Comparison of ENCODE assay signal across 18 cellular contexts in genomic region chr11:5336331-5336730, GRCh38. TPM values are rescaled to one million over a fixed set of nuclear protein-coding genes. Genes with fewer than 3 reads are reported as not detected.
"Had no signal": no experiment of that assay in that cellular context is flagged by ENCODE, and none has a peak within 500 bp of the region (broad histone marks: within the 10 kb centered on the region; RNA-seq: fewer than 3 reads in every experiment).

No MANE protein-coding gene starts in this region.

- H3K27ac Mint-ChIP-seq: activated CD8-positive, alpha-beta memory T cell treated with anti-CD3 and anti-CD28 coated beads, Interleukin-2, amount 10 ng/mL, durations not matched to agents 7 days and 5 days; activated naive CD8-positive, alpha-beta T cell; activated T-cell treated with anti-CD3 and anti-CD28 coated beads, Interleukin-2, amount 50 U/mL, for 24 hours; naive thymus-derived CD4-positive, alpha-beta T cell; T-helper 17 cell had no signal

- H3K4me1 Mint-ChIP-seq: activated CD8-positive, alpha-beta memory T cell treated with anti-CD3 and anti-CD28 coated beads, Interleukin-2, amount 10 ng/mL, durations not matched to agents 7 days and 5 days; naive thymus-derived CD4-positive, alpha-beta T cell; T-helper 17 cell had no signal

- H3K27me3 ChIP-seq: neutrophil, uterus had no signal

- ATAC-seq: activated CD4-positive, CD25-positive, alpha-beta regulatory T cell treated with anti-CD3 and anti-CD28 coated beads, Interleukin-2, amount 50 U/mL, for 24 hours; activated CD8-positive, alpha-beta memory T cell treated with anti-CD3 and anti-CD28 coated beads, Interleukin-2, amount 10 ng/mL, durations not matched to agents 7 days and 5 days; left colon; naive thymus-derived CD4-positive, alpha-beta T cell; T-helper 17 cell had no signal

- DNase-seq: activated CD8-positive, alpha-beta memory T cell treated with anti-CD3 and anti-CD28 coated beads, Interleukin-2, amount 10 ng/mL, durations not matched to agents 7 days and 5 days; activated effector memory CD4-positive, alpha-beta T cell treated with Interleukin-2 at 50 U/mL for 16 hours; activated T-cell treated with anti-CD3 and anti-CD28 coated beads, Interleukin-2, amount 50 U/mL, for 24 hours; anterior cingulate cortex; glutamatergic neuron; left colon; naive thymus-derived CD4-positive, alpha-beta T cell; small intestine; T-helper 17 cell; uterus had no signal

- H3K4me3 ChIP-seq: lung, uterus had no signal

- H3K36me3 Mint-ChIP-seq: activated CD8-positive, alpha-beta memory T cell treated with anti-CD3 and anti-CD28 coated beads, Interleukin-2, amount 10 ng/mL, durations not matched to agents 7 days and 5 days; activated naive CD8-positive, alpha-beta T cell; naive thymus-derived CD4-positive, alpha-beta T cell had no signal

- H3K36me3 ChIP-seq: neutrophil, uterus had no signal

- H3K4me3 Mint-ChIP-seq: activated CD8-positive, alpha-beta memory T cell treated with anti-CD3 and anti-CD28 coated beads, Interleukin-2, amount 10 ng/mL, durations not matched to agents 7 days and 5 days; activated naive CD8-positive, alpha-beta T cell; activated T-cell treated with anti-CD3 and anti-CD28 coated beads, Interleukin-2, amount 50 U/mL, for 24 hours; naive thymus-derived CD4-positive, alpha-beta T cell; T-helper 17 cell had no signal

- H3K27ac ChIP-seq: neutrophil, uterus had no signal

- H3K27me3 Mint-ChIP-seq: activated CD8-positive, alpha-beta memory T cell treated with anti-CD3 and anti-CD28 coated beads, Interleukin-2, amount 10 ng/mL, durations not matched to agents 7 days and 5 days had no signal

- H3K9me3 Mint-ChIP-seq: activated T-cell treated with anti-CD3 and anti-CD28 coated beads, Interleukin-2, amount 50 U/mL, for 24 hours had no signal

- FAIRE-seq: colon, small intestine, TTC549 had no signal

- H3K4me1 ChIP-seq: uterus had no signal

- H3K9me3 ChIP-seq: neutrophil, uterus had no signal

RNA-seq across cellular contexts. Expression of gene OR51B5, which starts 7.0 kb away (rescaled TPM):
- total RNA-seq: left colon had no signal
- polyA plus RNA-seq: naive thymus-derived CD4-positive, alpha-beta T cell; small intestine had no signal

RNA-seq across cellular contexts. Expression of gene OR51B2, which starts 12.2 kb away (rescaled TPM):
- total RNA-seq: activated CD8-positive, alpha-beta memory T cell treated with anti-CD3 and anti-CD28 coated beads, Interleukin-2, amount 10 ng/mL, durations not matched to agents 7 days and 5 days; left colon; mononuclear cell; naive thymus-derived CD4-positive, alpha-beta T cell; T-helper 17 cell had no signal
- polyA plus RNA-seq: lung; naive thymus-derived CD4-positive, alpha-beta T cell; small intestine had no signal

RNA-seq across cellular contexts. Expression of gene OR51B6, which starts 15.0 kb away (rescaled TPM):
- total RNA-seq: activated CD8-positive, alpha-beta memory T cell treated with anti-CD3 and anti-CD28 coated beads, Interleukin-2, amount 10 ng/mL, durations not matched to agents 7 days and 5 days; left colon; lung; mononuclear cell; naive thymus-derived CD4-positive, alpha-beta T cell; T-helper 17 cell; uterus had no signal
- polyA plus RNA-seq: lung; naive thymus-derived CD4-positive, alpha-beta T cell; small intestine; thymus had no signal

RNA-seq across cellular contexts. Expression of gene OR51B4, which starts 34.6 kb away (rescaled TPM):
- total RNA-seq: activated CD8-positive, alpha-beta memory T cell treated with anti-CD3 and anti-CD28 coated beads, Interleukin-2, amount 10 ng/mL, durations not matched to agents 7 days and 5 days; left colon; mononuclear cell; naive thymus-derived CD4-positive, alpha-beta T cell; T-helper 17 cell had no signal
- polyA plus RNA-seq: lung; naive thymus-derived CD4-positive, alpha-beta T cell; small intestine; thymus had no signal

RNA-seq across cellular contexts. Expression of gene OR51M1, which starts 47.3 kb away (rescaled TPM):
- total RNA-seq: activated CD8-positive, alpha-beta memory T cell treated with anti-CD3 and anti-CD28 coated beads, Interleukin-2, amount 10 ng/mL, durations not matched to agents 7 days and 5 days; left colon; lung; naive thymus-derived CD4-positive, alpha-beta T cell; T-helper 17 cell; uterus had no signal
- polyA plus RNA-seq: lung; naive thymus-derived CD4-positive, alpha-beta T cell; small intestine had no signal
